In genomic region chr2:104856086-104856972, GRCh38 we compare ENCODE assay signal across 9 cellular contexts. TPM values are rescaled to one million over a fixed set of nuclear protein-coding genes. Genes with fewer than 3 reads are reported as not detected.
A peak's percentile ranks its signal among the peaks of the same experiment; 100 is the strongest.
DNase-seq lines count a peak whose midpoint lies in the region; TF ChIP-seq lines count a peak whose summit lies in the region.
"Had no signal": no experiment of that assay in that cellular context is flagged by ENCODE, and none has a peak within 500 bp of the region (broad histone marks: within the 10 kb centered on the region; RNA-seq: fewer than 3 reads in every experiment).

No MANE protein-coding gene starts in this region.

- no peak for TF ChIP-seq CTCF in NB4 (IDR thresholded peaks at IDR 0.05; ENCODE audit: low read depth, low read length)
- no peak for TF ChIP-seq CTCF in neural progenitor cell (IDR thresholded peaks at IDR 0.05)

- peak; percentile 20 for DNase-seq in NB4 (ENCODE audit: low read depth)
- DNase-seq in neural progenitor cell (ENCODE audit: low spot score), result peak; percentile 48
- DNase-seq in DMS79 (lab: John Stamatoyannopoulos, UW), result no peak
- DNase-seq in DMS114 treated with DMSO at 0.1 percent for 48 hours (lab: John Stamatoyannopoulos, UW; ENCODE audit: unreplicated experiment), result no peak
- DNase-seq in activated CD4-positive, alpha-beta T cell treated with anti-CD3 and anti-CD28 coated beads, Interleukin-2, amount 50 U/mL, for 4 hours, result no peak
- no peak for DNase-seq in MG63

- H3K27me3 Mint-ChIP-seq in neural progenitor cell (ENCODE audit: insufficient read depth, low read depth), result peaks cover 43% of the 10 kb centered on the region

- H3F3A ChIP-seq in neural progenitor cell (ENCODE audit: low read depth), result peaks cover 60% of the 10 kb centered on the region

- H3K27me3 ChIP-seq in neural progenitor cell (peaks cover 97% of the 10 kb centered on the region), MG63 (peaks cover 72% of the 10 kb centered on the region)

- H3K4me3 Mint-ChIP-seq in neural progenitor cell, result peak overlapping the region; percentile 94

- peaks cover 30% of the 10 kb centered on the region for H3K4me1 Mint-ChIP-seq in neural progenitor cell

- no peak for TF ChIP-seq POLR2A in NB4 (IDR thresholded peaks at IDR 0.05; ENCODE audit: extremely low read depth, insufficient read length)

- H3K9me3 Mint-ChIP-seq in neural progenitor cell, result no peaks in the 10 kb centered on the region

- H3K9ac ChIP-seq in ES-I3 (ENCODE audit: low read depth, low read length) (peak overlapping the region; percentile 9; the same call in 1 of the 2 replicates), neural progenitor cell (no peak overlapping the region)

- H3K4me1 ChIP-seq in ES-I3 (ENCODE audit: insufficient read depth, low read length), result no peaks in the 10 kb centered on the region
- peaks cover 16% of the 10 kb centered on the region for H3K4me1 ChIP-seq in neural progenitor cell

- no peaks in the 10 kb centered on the region for H3K79me2 ChIP-seq in neural progenitor cell (ENCODE audit: low read depth)

- H3K9me3 ChIP-seq in ES-I3 (ENCODE audit: control insufficient read depth, insufficient read depth, low read length) (no peaks in the 10 kb centered on the region), neural progenitor cell (ENCODE audit: low read depth) (no peaks in the 10 kb centered on the region), MG63 (no peaks in the 10 kb centered on the region)

- H3K4me3 ChIP-seq in NB4 (ENCODE audit: low read depth, low read length), result no peak overlapping the region
- H3K4me3 ChIP-seq in neural progenitor cell, result peak overlapping the region; percentile 10
- no peak overlapping the region for H3K4me3 ChIP-seq in MG63

- peaks cover 29% of the 10 kb centered on the region for H3K36me3 Mint-ChIP-seq in neural progenitor cell

- H2AFZ ChIP-seq in neural progenitor cell (replicated peaks), result peak overlapping the region; percentile 54

- no peaks in the 10 kb centered on the region for H3K36me3 ChIP-seq in ES-I3 (ENCODE audit: insufficient read depth, low read length)
- H3K36me3 ChIP-seq in neural progenitor cell, result no peaks in the 10 kb centered on the region
- H3K36me3 ChIP-seq in MG63, result no peaks in the 10 kb centered on the region

- H3K27ac ChIP-seq in cingulate gyrus (ENCODE audit: low read depth, low read length) (peak overlapping the region; percentile 85), neural progenitor cell (no peak overlapping the region)

- peak overlapping the region; percentile 91 for H3K27ac Mint-ChIP-seq in neural progenitor cell

- peaks cover 68% of the 10 kb centered on the region for H4K20me1 ChIP-seq in neural progenitor cell (ENCODE audit: low read depth)

- peak overlapping the region; percentile 43 for H3K4me2 ChIP-seq in neural progenitor cell

RNA-seq across cellular contexts. Expression of gene POU3F3, which starts 2.4 kb away (rescaled TPM):
- 0.25 TPM in 1 of 2 replicates, not detected in the other for total RNA-seq in neural progenitor cell (ENCODE audit: low replicate concordance)
- total RNA-seq in MG63 (2014; rRNA removed; shearing (Covaris generic); ENCODE audit: low replicate concordance), result not detected in 2 replicates
- total RNA-seq: T-helper 2 cell treated with Interferon-gamma antibody and Interleukin-4, amounts not matched to agents 100 ng/mL and 5 ng/mL, for 36 hours had no signal

Comparison
In these comparisons a context has a peak if more than half of its experiments do, and no peak if none do; other contexts are left out.
1. DNase-seq: peak in NB4 (single experiment) and neural progenitor cell (single experiment); none in DMS79 (single experiment), DMS114 treated with DMSO at 0.1 percent for 48 hours (single experiment), activated CD4-positive, alpha-beta T cell treated with anti-CD3 and anti-CD28 coated beads, Interleukin-2, amount 50 U/mL, for 4 hours (0 of 2) and MG63 (single experiment).